ENCODE assay signal across 29 cellular contexts in genomic region chr5:1726469-1726865, GRCh38.
A peak's percentile ranks its signal among the peaks of the same experiment; 100 is the strongest.
DNase-seq lines count a peak whose midpoint lies in the region; ATAC-seq, FAIRE-seq and TF ChIP-seq lines count a peak whose summit lies in the region.
"Had no signal": no experiment of that assay in that cellular context is flagged by ENCODE, and none has a peak within 500 bp of the region (broad histone marks: within the 10 kb centered on the region; RNA-seq: fewer than 3 reads in every experiment).

No MANE protein-coding gene starts in this region.

- H3K4ac ChIP-seq in H1 (replicated peaks; ENCODE audit: insufficient read length, low read depth, low read length), result no peak overlapping the region

- no peaks in the 10 kb centered on the region for H3K9me3 Mint-ChIP-seq in WTC11

- H2BK15ac ChIP-seq in H1 (ENCODE audit: low read length), result 0 out of 2 replicates have a peak overlapping the region, but pooled peaks have one; percentile 92

- TF ChIP-seq CTCF in H1 (IDR thresholded peaks at IDR 0.05; ENCODE audit: control extremely low read depth in 1 of 3, insufficient read depth in 1 of 3, low read depth in 1 of 3, low read length in 3 of 3), result no peak
- TF ChIP-seq CTCF in WTC11 (IDR thresholded peaks at IDR 0.05), result no peak

- no peaks in the 10 kb centered on the region for H3K36me3 ChIP-seq in H1 (ENCODE audit: control insufficient read depth in 2 of 4, insufficient read depth in 4 of 4, low read length in 3 of 4)
- H3K36me3 ChIP-seq: brain microvascular endothelial cell, MG63, SJCRH30 had no signal

- H3K9ac ChIP-seq in H1 (replicated peaks in 1 of 4; ENCODE audit: extremely low read depth in 1 of 4, low read depth in 3 of 4, low read length in 3 of 4), result no peak overlapping the region
- H3K9ac ChIP-seq: parathyroid adenoma had no signal

- H3K4me1 ChIP-seq in H1 (replicated peaks in 1 of 4; ENCODE audit: control insufficient read depth in 3 of 4, insufficient read depth in 4 of 4, low read length in 3 of 4), result peaks cover 0 to 17% (median 14%) of the 10 kb centered on the region in 4 experiments; a peak in 6 of 7 replicates
- H3K4me1 ChIP-seq: parathyroid adenoma, SJCRH30 had no signal

- no peaks in the 10 kb centered on the region for H3K36me3 Mint-ChIP-seq in WTC11

- no peak for TF ChIP-seq POLR2A in H1 (IDR thresholded peaks at IDR 0.05; ENCODE audit: control extremely low read depth in 1 of 2, low read depth in 2 of 2, low read length in 2 of 2)

- H3K27ac ChIP-seq in H1 (ENCODE audit: low read depth, low read length), result no peak overlapping the region
- H3K27ac ChIP-seq: brain microvascular endothelial cell, epithelial cell of prostate, parathyroid adenoma, SJCRH30 had no signal

- 91% methylated on average over 11 of the region's 11 CpGs; no CpG with 5 or more reads in 1 of the 2 experiments for WGBS in H1 (ENCODE audit: extremely low coverage in 1 of 2, insufficient coverage in 1 of 2, insufficient read length in 1 of 2, insufficient replicate concordance in 2 of 2, low coverage in 1 of 2, low lambda C conversion rate in 2 of 2, missing lambda C conversion rate in 1 of 2), 2 experiments

- no peak overlapping the region for H3K27ac Mint-ChIP-seq in WTC11
- H3K27ac Mint-ChIP-seq: nephron had no signal

- DNase-seq in stimulated activated CD4-positive, alpha-beta T cell treated with anti-CD3 and anti-CD28 coated beads, Interleukin-4, amount 100 ng/mL, for 24 hours, result peak; percentile 1
- DNase-seq in stimulated activated CD4-positive, alpha-beta T cell treated with anti-CD3 and anti-CD28 coated beads, Interleukin-4, amount 100 ng/mL, for 4 hours, result no peak
- DNase-seq in H1 (ENCODE audit: low read depth in 1 of 2, low spot score in 2 of 2) (peak in 1 of 2 experiments; percentile 39), sciatic nerve (ENCODE audit: low spot score) (peak; percentile 19), frontal cortex (ENCODE audit: low spot score in 2 of 2) (no peak), WTC11 (ENCODE audit: low spot score) (no peak)
- DNase-seq: activated CD4-positive, CD25-positive, alpha-beta regulatory T cell treated with anti-CD3 and anti-CD28 coated beads, Interleukin-2, amount 50 U/mL, for 72 hours; activated naive CD4-positive, alpha-beta T cell treated with anti-CD3 and anti-CD28 coated beads, Interleukin-2, amount 50 U/mL, for 16 hours; amniotic stem cell; brain microvascular endothelial cell; effector CD4-positive, alpha-beta T cell; GDM1; glutamatergic neuron; HCEC 1CT; KG1; MG63; NCI-H1105 treated with DMSO at 0.1 percent for 48 hours; NCI-H1930; NCI-H345; NCI-H748 treated with DMSO at 0.1 percent for 48 hours; SJCRH30; stimulated activated naive CD8-positive, alpha-beta T cell treated with anti-CD3 and anti-CD28 coated beads, Interleukin-15, Interleukin-2, amounts not matched to agents 100 U/mL and 50 U/mL, for 24 hours had no signal

- H3K4me2 ChIP-seq in H1 (ENCODE audit: insufficient read depth in 1 of 2, low read depth in 2 of 2, low read length in 2 of 2), result peak overlapping the region in 1 of 2 experiments; percentile 75; a peak in 1 of 4 replicates

- no peak overlapping the region for H3K18ac ChIP-seq in H1 (ENCODE audit: extremely low read depth, low read length)

- CTCF ChIA-PET in H1 (lab: Charles Lee; ENCODE audit: partially characterized antibody) (interaction anchor here (2.4 to 3.7 kb wide), 2 partner anchors 11 to 37 kb away, joined by 7 to 32 read pairs; no protein-coding TSS in a partner anchor), WTC11 (lab: Charles Lee) (interaction anchor here (1.2 to 1.4 kb wide), 3 partner anchors 10 to 58 kb away, joined by 3 to 4 read pairs (median 4); no protein-coding TSS in a partner anchor)

- no peak overlapping the region for H4K5ac ChIP-seq in H1 (ENCODE audit: insufficient read length, low read depth, low read length)

- no peaks in the 10 kb centered on the region for H3K79me2 ChIP-seq in H1 (ENCODE audit: control insufficient read depth in 1 of 2, insufficient read depth in 2 of 2, low read length in 2 of 2)
- H3K79me2 ChIP-seq: parathyroid adenoma had no signal

- no peak for TF ChIP-seq EP300 in H1 (IDR thresholded peaks at IDR 0.05; ENCODE audit: borderline replicate concordance in 1 of 2, low read depth in 2 of 2, low read length in 2 of 2)

- no peak overlapping the region for H2BK120ac ChIP-seq in H1 (replicated peaks; ENCODE audit: low read depth, low read length)

- H3K4me3 Mint-ChIP-seq in WTC11, result no peak overlapping the region

- no peaks in the 10 kb centered on the region; the same call in 1 of the 2 replicates for H3K27me3 Mint-ChIP-seq in WTC11 (ENCODE audit: low read depth)

- H3K79me1 ChIP-seq in H1 (ENCODE audit: low read depth, low read length), result no peaks in the 10 kb centered on the region

- intact Hi-C loops in sciatic nerve (cut with DNase I), result no loop called here

- no peak for ATAC-seq in sciatic nerve
- no peak for ATAC-seq in GM21367 (IDR thresholded peaks at IDR 0.05; ENCODE audit: unreplicated experiment)
- ATAC-seq in WTC11, result no peak
- ATAC-seq: stimulated activated naive CD8-positive, alpha-beta T cell treated with anti-CD3 and anti-CD28 coated beads, Interleukin-15, Interleukin-2, amounts not matched to agents 100 U/mL and 50 U/mL, for 24 hours had no signal

- POLR2A ChIA-PET in H1 (lab: Charles Lee; ENCODE audit: partially characterized antibody), result interaction anchor here (0.6 kb wide), 1 partner anchor 20 kb away, joined by 3 read pairs; no protein-coding TSS in a partner anchor
- POLR2A ChIA-PET in WTC11 (lab: Charles Lee), result no interaction called here

- peaks cover 27% of the 10 kb centered on the region for H3K4me1 Mint-ChIP-seq in WTC11
- H3K4me1 Mint-ChIP-seq: nephron had no signal

- H2AK5ac ChIP-seq in H1 (ENCODE audit: low read depth, low read length), result no peak overlapping the region

- H4K20me1 ChIP-seq in H1 (replicated peaks in 1 of 2; ENCODE audit: control insufficient read depth in 1 of 2, insufficient read depth in 2 of 2, low read length in 2 of 2), result no peaks in the 10 kb centered on the region

- H4K91ac ChIP-seq in H1 (replicated peaks; ENCODE audit: insufficient read length, low read length), result no peak overlapping the region

- H3K9me3 ChIP-seq in H1 (ENCODE audit: insufficient read depth in 2 of 2, low read depth in 1 of 2, low read length in 1 of 2), result no peaks in the 10 kb centered on the region
- H3K9me3 ChIP-seq: MG63, SJCRH30 had no signal

- H3K4me3 ChIP-seq in H1 (ENCODE audit: extremely low read depth in 1 of 4, insufficient read depth in 2 of 4, low read depth in 3 of 4, low read length in 4 of 4), result no peak overlapping the region
- H3K4me3 ChIP-seq: MG63, SJCRH30 had no signal

- H2AFZ ChIP-seq in H1 (ENCODE audit: low read length), result no peak overlapping the region
- H2AFZ ChIP-seq: parathyroid adenoma had no signal

- H3K56ac ChIP-seq in H1 (replicated peaks; ENCODE audit: insufficient read length, low read depth, low read length), result no peak overlapping the region

- no peak overlapping the region for H3K14ac ChIP-seq in H1 (ENCODE audit: insufficient read length)

- H2BK20ac ChIP-seq in H1 (ENCODE audit: low read length), result no peak overlapping the region

- no peak overlapping the region; the same call in 1 of the 2 replicates for H2BK5ac ChIP-seq in H1 (ENCODE audit: low read depth, low read length)

- peak overlapping the region; percentile 87 for H2BK12ac ChIP-seq in H1 (ENCODE audit: low read depth, low read length)

- H3K23ac ChIP-seq in H1 (ENCODE audit: insufficient read length), result no peak overlapping the region

- H4K8ac ChIP-seq in H1 (ENCODE audit: extremely low read depth, insufficient read depth, low read length), result no peak overlapping the region

- FAIRE-seq in H1 (lab: Jason Lieb, UNC), result no peak
- FAIRE-seq in frontal cortex (lab: Jason Lieb, UNC), result no peak
- FAIRE-seq: keratinocyte, RCC 7860, TTC549 had no signal

- TF ChIP-seq RAD21 in H1 (IDR thresholded peaks at IDR 0.05 in 1 of 2, conservative IDR thresholded peaks at IDR 0.05 in 1 of 2; ENCODE audit: low read depth in 2 of 2, low read length in 2 of 2), result no peak

- H3K27me3 ChIP-seq in H1 (replicated peaks in 1 of 4; ENCODE audit: control insufficient read depth in 3 of 4, extremely low read depth in 1 of 4, insufficient read depth in 3 of 4, low read length in 3 of 4), result peaks cover 0 to 9% (median 3%) of the 10 kb centered on the region in 4 experiments; a peak in 2 of 7 replicates
- H3K27me3 ChIP-seq: brain microvascular endothelial cell, SJCRH30 had no signal

- H3K23me2 ChIP-seq in H1 (ENCODE audit: low read depth, low read length), result peaks cover 2% of the 10 kb centered on the region; the same call in 1 of the 2 replicates

TF ChIP-seq in H1, 55 proteins besides CTCF, POLR2A, EP300 and RAD21 (continues in another document):
- no peak for TF ChIP-seq POU5F1 (IDR thresholded peaks at IDR 0.05; ENCODE audit: low read depth, low read length)
- TF ChIP-seq ZNF274 (IDR thresholded peaks at IDR 0.05; ENCODE audit: borderline replicate concordance, extremely low read depth, low read length), result no peak
- no peak for TF ChIP-seq ATF3 (IDR thresholded peaks at IDR 0.05; ENCODE audit: insufficient read depth, low read depth, low read length)
- no peak for TF ChIP-seq KDM5A (IDR thresholded peaks at IDR 0.05; ENCODE audit: low read length)
- TF ChIP-seq CEBPB (IDR thresholded peaks at IDR 0.05; ENCODE audit: low read depth, low read length), result no peak

TF ChIP-seq in WTC11, 78 proteins besides CTCF, POLR2A, EP300 and RAD21 (continues in another document):
- TF ChIP-seq CBFB (CRISPR knock-in tag; IDR thresholded peaks at IDR 0.05; ENCODE audit: low read depth) (no peak), ERG (CRISPR knock-in tag; IDR thresholded peaks at IDR 0.05) (no peak), GABPB1 (CRISPR knock-in tag; IDR thresholded peaks at IDR 0.05) (no peak), MAX (CRISPR knock-in tag; IDR thresholded peaks at IDR 0.05) (no peak), MLX (CRISPR knock-in tag; IDR thresholded peaks at IDR 0.05) (no peak)

Comparison
In these comparisons a context has a peak if more than half of its experiments do, and no peak if none do; other contexts are left out.
1. DNase-seq: peak in stimulated activated CD4-positive, alpha-beta T cell treated with anti-CD3 and anti-CD28 coated beads, Interleukin-4, amount 100 ng/mL, for 24 hours (single experiment) and sciatic nerve (single experiment); none in stimulated activated CD4-positive, alpha-beta T cell treated with anti-CD3 and anti-CD28 coated beads, Interleukin-4, amount 100 ng/mL, for 4 hours (0 of 2), frontal cortex (0 of 2) and WTC11 (single experiment).